ENCODE assay signal across 15 cellular contexts in the genomic region with DNA sequence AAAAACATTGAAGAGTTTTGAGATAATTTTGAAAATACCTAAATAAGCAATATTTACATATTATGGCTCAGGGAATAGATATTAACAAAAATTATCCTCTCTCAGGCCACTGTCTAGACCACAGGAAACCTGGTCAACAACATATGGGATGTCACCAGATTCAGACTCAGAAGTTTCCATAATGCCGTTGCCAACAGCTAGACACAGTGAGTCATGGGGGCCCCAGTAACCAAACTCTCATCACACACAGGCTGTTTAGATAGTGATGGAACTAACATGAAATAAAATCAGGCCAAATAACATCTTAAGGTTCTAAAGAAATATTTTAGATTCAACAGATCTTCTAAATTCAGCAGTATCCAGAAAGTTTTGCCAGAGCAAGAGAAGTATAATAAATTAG.
DNase-seq lines count a peak whose midpoint lies in the region; TF ChIP-seq lines count a peak whose summit lies in the region.
"Had no signal": no experiment of that assay in that cellular context is flagged by ENCODE, and none has a peak within 500 bp of the region (broad histone marks: within the 10 kb centered on the region; RNA-seq: fewer than 3 reads in every experiment).

No MANE protein-coding gene starts in this region.

- no peaks in the 10 kb centered on the region for H3K36me3 Mint-ChIP-seq in CD14-positive monocyte
- no peaks in the 10 kb centered on the region for H3K36me3 Mint-ChIP-seq in activated CD4-positive, alpha-beta memory T cell treated with anti-CD3 and anti-CD28 coated beads for 36 hours
- H3K36me3 Mint-ChIP-seq: naive B cell had no signal

- H3K27me3 Mint-ChIP-seq in CD14-positive monocyte (ENCODE audit: low read depth in 3 of 3): no peaks in the 10 kb centered on the region
- H3K27me3 Mint-ChIP-seq in activated CD4-positive, alpha-beta memory T cell treated with anti-CD3 and anti-CD28 coated beads for 36 hours: no peaks in the 10 kb centered on the region
- H3K27me3 Mint-ChIP-seq: activated naive CD8-positive, alpha-beta T cell treated with anti-CD3 and anti-CD28 coated beads, Interleukin-2, amount 50 U/mL, for 24 hours; naive B cell had no signal

- H3K9me3 Mint-ChIP-seq in CD14-positive monocyte: peaks cover 0 to 4% (median 0%) of the 10 kb centered on the region in 7 donors
- H3K9me3 Mint-ChIP-seq in activated CD4-positive, alpha-beta memory T cell treated with anti-CD3 and anti-CD28 coated beads for 36 hours: no peaks in the 10 kb centered on the region

- H3K9me3 ChIP-seq in WERI-Rb-1 (ENCODE audit: severe bottlenecking): no peaks in the 10 kb centered on the region
- H3K9me3 ChIP-seq: Peyer's patch, sigmoid colon, tibial nerve had no signal

- POLR2A ChIA-PET in activated CD4-positive, alpha-beta memory T cell treated with anti-CD3 and anti-CD28 coated beads for 36 hours (lab: Charles Lee): no interaction called here

- DNase-seq in AG08395 (ENCODE audit: low spot score): peak; percentile 82
- peak; percentile 84 for DNase-seq in M059J (ENCODE audit: low read depth)
- peak; percentile 79 to 97 for DNase-seq in cardiac fibroblast (ENCODE audit: low read depth in 2 of 2)
- peak; percentile 81 for DNase-seq in kidney tubule cell (ENCODE audit: low spot score)
- DNase-seq in CD14-positive monocyte (ENCODE audit: low spot score): no peak
- DNase-seq in WERI-Rb-1: no peak
- no peak for DNase-seq in activated CD8-positive, alpha-beta memory T cell treated with anti-CD3 and anti-CD28 coated beads for 24 hours
- no peak for DNase-seq in activated CD4-positive, alpha-beta memory T cell treated with anti-CD3 and anti-CD28 coated beads for 36 hours
- DNase-seq: activated naive CD8-positive, alpha-beta T cell treated with anti-CD3 and anti-CD28 coated beads, Interleukin-2, amount 50 U/mL, for 24 hours; AML-193; DND-41; naive B cell; Peyer's patch; sigmoid colon had no signal

- H3K4me1 Mint-ChIP-seq in CD14-positive monocyte: no peaks in the 10 kb centered on the region
- H3K4me1 Mint-ChIP-seq in activated CD4-positive, alpha-beta memory T cell treated with anti-CD3 and anti-CD28 coated beads for 36 hours (ENCODE audit: low read depth): no peaks in the 10 kb centered on the region
- H3K4me1 Mint-ChIP-seq: activated naive CD8-positive, alpha-beta T cell treated with anti-CD3 and anti-CD28 coated beads, Interleukin-2, amount 50 U/mL, for 24 hours; naive B cell had no signal

- H3K27me3 ChIP-seq in WERI-Rb-1 (ENCODE audit: insufficient read depth, low read depth, severe bottlenecking): peaks cover 57% of the 10 kb centered on the region
- H3K27me3 ChIP-seq: Peyer's patch, sigmoid colon, tibial nerve had no signal

- H3K4me3 ChIP-seq in cardiac fibroblast (replicated peaks in 1 of 2; ENCODE audit: low read depth in 2 of 2, low read length in 2 of 2) (no peak overlapping the region), WERI-Rb-1 (ENCODE audit: low read depth, low read length) (no peak overlapping the region)
- H3K4me3 ChIP-seq: Peyer's patch, sigmoid colon, tibial nerve had no signal

- intact Hi-C loops in CD14-positive monocyte (cut with micrococcal nuclease): no loop called here
- intact Hi-C loops in activated CD4-positive, alpha-beta memory T cell treated with anti-CD3 and anti-CD28 coated beads for 36 hours (cut with micrococcal nuclease): no loop called here

- no peaks in the 10 kb centered on the region for H3K36me3 ChIP-seq in WERI-Rb-1
- H3K36me3 ChIP-seq: Peyer's patch, sigmoid colon, tibial nerve had no signal

- H3K27ac Mint-ChIP-seq in CD14-positive monocyte: no peak overlapping the region
- H3K27ac Mint-ChIP-seq in activated CD4-positive, alpha-beta memory T cell treated with anti-CD3 and anti-CD28 coated beads for 36 hours: no peak overlapping the region
- H3K27ac Mint-ChIP-seq: activated naive CD8-positive, alpha-beta T cell treated with anti-CD3 and anti-CD28 coated beads, Interleukin-2, amount 50 U/mL, for 24 hours; naive B cell had no signal

- TF ChIP-seq CTCF in cardiac fibroblast (IDR thresholded peaks at IDR 0.05; ENCODE audit: low read depth, low read length) (no peak), CD14-positive monocyte (IDR thresholded peaks at IDR 0.05) (no peak), WERI-Rb-1 (IDR thresholded peaks at IDR 0.05; ENCODE audit: low read depth, low read length) (no peak)

- no peak overlapping the region for H3K4me3 Mint-ChIP-seq in CD14-positive monocyte
- H3K4me3 Mint-ChIP-seq in activated CD4-positive, alpha-beta memory T cell treated with anti-CD3 and anti-CD28 coated beads for 36 hours: no peak overlapping the region
- H3K4me3 Mint-ChIP-seq: activated naive CD8-positive, alpha-beta T cell treated with anti-CD3 and anti-CD28 coated beads, Interleukin-2, amount 50 U/mL, for 24 hours; naive B cell had no signal

- CTCF ChIA-PET in activated CD4-positive, alpha-beta memory T cell treated with anti-CD3 and anti-CD28 coated beads for 36 hours (lab: Charles Lee): no interaction called here

- no peak overlapping the region for H3K27ac ChIP-seq in WERI-Rb-1
- H3K27ac ChIP-seq: Peyer's patch, sigmoid colon, tibial nerve had no signal

Comparison
In these comparisons a context has a peak if more than half of its experiments do, and no peak if none do; other contexts are left out.
1. DNase-seq: peak in AG08395 (single experiment), M059J (single experiment), cardiac fibroblast (2 of 2) and kidney tubule cell (single experiment); none in CD14-positive monocyte (single experiment), WERI-Rb-1 (single experiment), activated CD8-positive, alpha-beta memory T cell treated with anti-CD3 and anti-CD28 coated beads for 24 hours (single experiment) and activated CD4-positive, alpha-beta memory T cell treated with anti-CD3 and anti-CD28 coated beads for 36 hours (single experiment).